ENCODE assay signal across 18 cellular contexts in genomic region chr10:88232029-88232895, GRCh38.
A peak's percentile ranks its signal among the peaks of the same experiment; 100 is the strongest.
DNase-seq lines count a peak whose midpoint lies in the region; ATAC-seq and TF ChIP-seq lines count a peak whose summit lies in the region.
"Had no signal": no experiment of that assay in that cellular context is flagged by ENCODE, and none has a peak within 500 bp of the region (broad histone marks: within the 10 kb centered on the region; RNA-seq: fewer than 3 reads in every experiment).

No MANE protein-coding gene starts in this region.

- peaks cover 4% of the 10 kb centered on the region for H3K4me1 Mint-ChIP-seq in CD8-positive, alpha-beta T cell (ENCODE audit: low read depth)

- H3K36me3 ChIP-seq in osteoblast (ENCODE audit: insufficient read depth, low read length), result no peaks in the 10 kb centered on the region
- H3K36me3 ChIP-seq in CD8-positive, alpha-beta T cell (ENCODE audit: insufficient read depth, low read length), result no peaks in the 10 kb centered on the region

- no peak overlapping the region for H3K4me2 ChIP-seq in osteoblast (ENCODE audit: insufficient read depth, low read length)

- H3K27me3 ChIP-seq in osteoblast (ENCODE audit: insufficient read depth, low read length), result no peaks in the 10 kb centered on the region
- no peaks in the 10 kb centered on the region for H3K27me3 ChIP-seq in CD8-positive, alpha-beta T cell (ENCODE audit: insufficient read depth, low read length)

- no peak overlapping the region for H3K27ac ChIP-seq in osteoblast (ENCODE audit: low read depth, low read length)
- no peak overlapping the region for H3K27ac ChIP-seq in CD8-positive, alpha-beta T cell (ENCODE audit: low read depth, low read length)
- H3K27ac ChIP-seq: HL-60 had no signal

- no peaks in the 10 kb centered on the region for H3K36me3 Mint-ChIP-seq in CD8-positive, alpha-beta T cell
- H3K36me3 Mint-ChIP-seq: mesothelial cell of epicardium had no signal

- POLR2A ChIA-PET in CD8-positive, alpha-beta T cell (lab: Charles Lee), result no interaction called here

- no peak overlapping the region for H3K27ac Mint-ChIP-seq in CD8-positive, alpha-beta T cell
- H3K27ac Mint-ChIP-seq: activated CD4-positive, alpha-beta T cell treated with anti-CD3 and anti-CD28 coated beads, Interleukin-2, amount 10 ng/mL, durations not matched to agents 7 days and 5 days; dendritic cell treated with granulocyte-macrophage colony-stimulating factor and Interleukin-4, amounts not matched to agents 40 ng/mL and 50 ng/mL, for 4 days; mesothelial cell of epicardium had no signal

- no peak overlapping the region for H3K4me3 ChIP-seq in AG10803 (ENCODE audit: low read length)
- H3K4me3 ChIP-seq in fibroblast of the aortic adventitia (ENCODE audit: low read depth, low read length), result no peak overlapping the region
- no peak overlapping the region for H3K4me3 ChIP-seq in osteoblast (ENCODE audit: insufficient read depth, low read length)
- no peak overlapping the region for H3K4me3 ChIP-seq in CD8-positive, alpha-beta T cell (ENCODE audit: low read depth, low read length)

- no peak for ATAC-seq in CD8-positive, alpha-beta T cell

- DNase-seq in AG10803 (ENCODE audit: low read depth), result peak; percentile 45
- peak; percentile 65 for DNase-seq in NCI-H226
- DNase-seq in fibroblast of the aortic adventitia (ENCODE audit: low read depth), result peak; percentile 89
- DNase-seq in osteoblast (ENCODE audit: insufficient read length, low spot score, missing footprints), result no peak
- no peak for DNase-seq in SIG-M5 (lab: John Stamatoyannopoulos, UW)
- DNase-seq in CD8-positive, alpha-beta T cell, result no peak
- no peak for DNase-seq in COR-L47 (lab: John Stamatoyannopoulos, UW)
- no peak for DNase-seq in NCI-H1092 treated with DMSO at 0.1 percent for 48 hours (lab: John Stamatoyannopoulos, UW)
- DNase-seq: activated CD4-positive, alpha-beta T cell treated with anti-CD3 and anti-CD28 coated beads, Interleukin-2, amount 10 ng/mL, durations not matched to agents 7 days and 5 days; activated gamma-delta T cell; hippocampal formation; NCI-H1105 treated with DMSO at 0.1 percent for 48 hours; NCI-H774; SW 1271; trophoblast cell had no signal

- H3K9me3 ChIP-seq in osteoblast (ENCODE audit: low read depth, low read length), result no peaks in the 10 kb centered on the region
- no peaks in the 10 kb centered on the region for H3K9me3 ChIP-seq in CD8-positive, alpha-beta T cell (ENCODE audit: low read length)

- no peak overlapping the region for H3K4me3 Mint-ChIP-seq in CD8-positive, alpha-beta T cell
- H3K4me3 Mint-ChIP-seq: activated CD4-positive, alpha-beta T cell treated with anti-CD3 and anti-CD28 coated beads, Interleukin-2, amount 10 ng/mL, durations not matched to agents 7 days and 5 days; dendritic cell treated with granulocyte-macrophage colony-stimulating factor and Interleukin-4, amounts not matched to agents 40 ng/mL and 50 ng/mL, for 4 days; mesothelial cell of epicardium had no signal

- H3K79me2 ChIP-seq in osteoblast (ENCODE audit: insufficient read depth, low read length), result no peaks in the 10 kb centered on the region

- no peaks in the 10 kb centered on the region for H4K20me1 ChIP-seq in osteoblast (ENCODE audit: insufficient read depth, low read length)

- TF ChIP-seq CTCF in AG10803 (conservative IDR thresholded peaks at IDR 0.05; ENCODE audit: low read length) (no peak), fibroblast of the aortic adventitia (IDR thresholded peaks at IDR 0.05; ENCODE audit: insufficient read depth, low read length) (no peak), osteoblast (IDR thresholded peaks at IDR 0.05; ENCODE audit: extremely low read depth, low read depth, low read length) (no peak)
- no peak for TF ChIP-seq CTCF in CD8-positive, alpha-beta T cell (IDR thresholded peaks at IDR 0.05)

- CTCF ChIA-PET in CD8-positive, alpha-beta T cell (lab: Charles Lee), result no interaction called here

- H3K4me1 ChIP-seq in osteoblast (ENCODE audit: insufficient read depth, low read length), result peaks cover 10% of the 10 kb centered on the region
- H3K4me1 ChIP-seq in CD8-positive, alpha-beta T cell (ENCODE audit: insufficient read depth, low read length), result no peaks in the 10 kb centered on the region

- H3K27me3 Mint-ChIP-seq in CD8-positive, alpha-beta T cell (ENCODE audit: low read depth), result no peaks in the 10 kb centered on the region
- H3K27me3 Mint-ChIP-seq: activated CD4-positive, alpha-beta T cell treated with anti-CD3 and anti-CD28 coated beads, Interleukin-2, amount 10 ng/mL, durations not matched to agents 7 days and 5 days had no signal

- peak overlapping the region; percentile 13 for H2AFZ ChIP-seq in osteoblast (ENCODE audit: low read length)

- intact Hi-C loops in CD8-positive, alpha-beta T cell (cut with DNase I, micrococcal nuclease), result no loop called here

- no peaks in the 10 kb centered on the region for H3K9me3 Mint-ChIP-seq in CD8-positive, alpha-beta T cell
- H3K9me3 Mint-ChIP-seq: dendritic cell treated with granulocyte-macrophage colony-stimulating factor and Interleukin-4, amounts not matched to agents 40 ng/mL and 50 ng/mL, for 4 days had no signal

Comparison
In these comparisons a context has a peak if more than half of its experiments do, and no peak if none do; other contexts are left out.
1. DNase-seq: peak in AG10803 (single experiment), NCI-H226 (single experiment) and fibroblast of the aortic adventitia (single experiment); none in osteoblast (single experiment), SIG-M5 (single experiment), CD8-positive, alpha-beta T cell (0 of 7), COR-L47 (single experiment) and NCI-H1092 treated with DMSO at 0.1 percent for 48 hours (single experiment).